Comparison of ENCODE assay signal across 9 cellular contexts in genomic region chr14:75504411-75504810, GRCh38. TPM values are rescaled to one million over a fixed set of nuclear protein-coding genes. Genes with fewer than 3 reads are reported as not detected.
"Had no signal": no experiment of that assay in that cellular context is flagged by ENCODE, and none has a peak within 500 bp of the region (broad histone marks: within the 10 kb centered on the region; RNA-seq: fewer than 3 reads in every experiment).

No MANE protein-coding gene starts in this region.

- H3K27ac ChIP-seq: GM23248 had no signal

- H3K4me1 ChIP-seq: HAP-1 had no signal

- FAIRE-seq: HTR-8/SVneo had no signal

- H3K4me1 Mint-ChIP-seq: IgD-negative memory B cell had no signal

- DNase-seq: GM23248, GOT3, H7, KG1 had no signal

- H3K4me3 ChIP-seq: GM23248, HAP-1 had no signal

- H3K4me3 Mint-ChIP-seq: IgD-negative memory B cell had no signal

- H3K36me3 Mint-ChIP-seq: IgD-negative memory B cell had no signal

- H3K27ac Mint-ChIP-seq: IgD-negative memory B cell had no signal

- H3K9me3 ChIP-seq: HAP-1 had no signal

- H3K27me3 Mint-ChIP-seq: IgD-negative memory B cell had no signal

- H3K36me3 ChIP-seq: HAP-1 had no signal

- ATAC-seq: HCT116 had no signal

RNA-seq across cellular contexts. Expression of gene BATF, which starts 17.9 kb away (rescaled TPM):
- total RNA-seq: GM23248, H4, H7 had no signal
